15 cellular contexts compared by ENCODE assay signal in genomic region chr3:107082527-107082926, GRCh38.
"Had no signal": no experiment of that assay in that cellular context is flagged by ENCODE, and none has a peak within 500 bp of the region (broad histone marks: within the 10 kb centered on the region; RNA-seq: fewer than 3 reads in every experiment).

No MANE protein-coding gene starts in this region.

- H3K27ac ChIP-seq: gastrocnemius medialis, left lung, tibial nerve had no signal

- H3K4me1 ChIP-seq: gastrocnemius medialis, left lung, tibial nerve had no signal

- H3K36me3 ChIP-seq: gastrocnemius medialis, left lung, tibial nerve had no signal

- ATAC-seq: activated CD4-positive, alpha-beta T cell treated with anti-CD3 and anti-CD28 coated beads for 36 hours; activated naive CD4-positive, alpha-beta T cell treated with anti-CD3 and anti-CD28 coated beads, Interleukin-2, amount 50 U/mL, for 72 hours; gastrocnemius medialis; left lung; WTC11 had no signal

- H3K4me3 ChIP-seq: gastrocnemius medialis, left lung, tibial nerve had no signal

- H3K9me3 ChIP-seq: gastrocnemius medialis, left lung, tibial nerve had no signal

- DNase-seq: activated CD4-positive, alpha-beta T cell treated with anti-CD3 and anti-CD28 coated beads for 36 hours; activated CD4-positive, alpha-beta T cell treated with anti-CD3 and anti-CD28 coated beads, Interleukin-2, amount 50 U/mL, for 48 hours; activated gamma-delta T cell; effector CD8-positive, alpha-beta T cell; gastrocnemius medialis; head of caudate nucleus; left lung; nephron progenitor cell; nucleus accumbens; retina; stimulated activated CD4-positive, alpha-beta T cell treated with anti-CD3 and anti-CD28 coated beads, Interleukin-2, amount 100 ng/mL, for 24 hours; stimulated activated naive CD4-positive, alpha-beta T cell treated with Interleukin-2 at 50 U/mL for 16 hours had no signal

- H3K27me3 ChIP-seq: gastrocnemius medialis, left lung, tibial nerve had no signal
